Comparison of ENCODE assay signal across 20 cellular contexts in the genomic region with DNA sequence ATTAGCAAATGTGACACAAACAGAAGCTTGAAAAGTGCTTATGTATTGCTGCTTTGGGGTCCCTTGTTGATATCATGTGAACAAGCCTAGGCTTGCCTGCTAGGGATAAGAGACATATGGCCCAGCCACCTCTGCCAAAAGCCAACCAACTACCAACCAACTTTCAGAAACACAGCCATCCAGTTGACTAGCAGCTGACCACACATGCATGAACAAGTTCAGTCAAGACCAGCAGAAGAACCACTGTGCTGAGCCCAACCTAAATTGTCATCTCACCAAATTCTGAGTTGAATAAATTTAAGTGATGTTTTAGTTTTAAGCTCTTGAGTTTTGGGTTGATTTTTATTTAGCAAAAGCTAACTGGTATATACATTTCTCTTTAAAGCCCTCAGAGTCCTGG. TPM values are rescaled to one million over a fixed set of nuclear protein-coding genes. Genes with fewer than 3 reads are reported as not detected.
DNase-seq lines count a peak whose midpoint lies in the region; ATAC-seq and TF ChIP-seq lines count a peak whose summit lies in the region.
"Had no signal": no experiment of that assay in that cellular context is flagged by ENCODE, and none has a peak within 500 bp of the region (broad histone marks: within the 10 kb centered on the region; RNA-seq: fewer than 3 reads in every experiment).

No MANE protein-coding gene starts in this region.

- no peak overlapping the region for H3K9ac ChIP-seq in endodermal cell (ENCODE audit: extremely low read depth, low read length, poor library complexity, severe bottlenecking)
- H3K9ac ChIP-seq: BLaER1 had no signal

- H3K27ac Mint-ChIP-seq in endodermal cell = no peak overlapping the region
- H3K27ac Mint-ChIP-seq: CD4-positive, alpha-beta memory T cell; HFFc6; IgD-negative memory B cell had no signal

- no peaks in the 10 kb centered on the region for H3K4me1 ChIP-seq in endodermal cell (ENCODE audit: control insufficient read depth, insufficient read depth, low read length)
- H3K4me1 ChIP-seq: BLaER1 had no signal

- TF ChIP-seq CTCF in endodermal cell (conservative IDR thresholded peaks at IDR 0.05) = no peak

- no peaks in the 10 kb centered on the region for H3K36me3 ChIP-seq in endodermal cell (ENCODE audit: control insufficient read depth, insufficient read depth, low read length)
- H3K36me3 ChIP-seq: BLaER1 had no signal

- peak; percentile 6 for DNase-seq in NCI-H1694 treated with DMSO at 0.1 percent for 48 hours (lab: John Stamatoyannopoulos, UW)
- DNase-seq in NCI-H1694 (lab: John Stamatoyannopoulos, UW) = no peak
- DNase-seq in NCI-H1105 (lab: John Stamatoyannopoulos, UW) = peak; percentile 6
- DNase-seq in NCI-H69 (lab: John Stamatoyannopoulos, UW) = peak; percentile 10
- no peak for DNase-seq in endodermal cell
- no peak for DNase-seq in KG1 (lab: John Stamatoyannopoulos, UW)
- DNase-seq: 8988T; CD4-positive, alpha-beta memory T cell; DMS53; DND-41; EL; HCEC 1CT; HFFc6 had no signal

- H3K27ac ChIP-seq in endodermal cell (ENCODE audit: low read depth, low read length) = no peak overlapping the region
- H3K27ac ChIP-seq: BLaER1 had no signal

- H3K4me1 Mint-ChIP-seq in endodermal cell = peaks cover 4% of the 10 kb centered on the region
- H3K4me1 Mint-ChIP-seq: CD4-positive, alpha-beta memory T cell had no signal

- no peaks in the 10 kb centered on the region for H3K36me3 Mint-ChIP-seq in endodermal cell (ENCODE audit: low read depth)
- H3K36me3 Mint-ChIP-seq: CD14-positive monocyte had no signal

- no peak for ATAC-seq in HG02759 (IDR thresholded peaks at IDR 0.05; ENCODE audit: unreplicated experiment)

- H3K4me3 ChIP-seq in endodermal cell (ENCODE audit: low read length) = no peak overlapping the region
- H3K4me3 ChIP-seq: BLaER1 had no signal

- H3K9me3 ChIP-seq in endodermal cell (ENCODE audit: control insufficient read depth, low read length) = no peaks in the 10 kb centered on the region

- peaks cover 8% of the 10 kb centered on the region for H3K9me3 Mint-ChIP-seq in endodermal cell

- H3K27me3 Mint-ChIP-seq in endodermal cell (ENCODE audit: insufficient read depth) = peaks cover 51% of the 10 kb centered on the region

- no peak overlapping the region for H3K4me3 Mint-ChIP-seq in endodermal cell
- H3K4me3 Mint-ChIP-seq: CD14-positive monocyte, HFFc6, IgD-negative memory B cell had no signal

- no peaks in the 10 kb centered on the region for H3K27me3 ChIP-seq in endodermal cell (ENCODE audit: control insufficient read depth, insufficient read depth, low read length, poor library complexity, severe bottlenecking)
- H3K27me3 ChIP-seq: BLaER1 had no signal

RNA-seq across cellular contexts. Expression of a gene that starts 3.5 kb away (rescaled TPM):
- 1 to 10 TPM; 1.3 to 1.4 TPM for total RNA-seq in endodermal cell
- 0.39 TPM for polyA plus RNA-seq in endodermal cell (2013, experiment 1 of 2)
- polyA plus RNA-seq in endodermal cell (2013, experiment 2 of 2) = 0.37 TPM
- total RNA-seq: A673; CD4-positive, alpha-beta memory T cell; HFFc6 had no signal
- polyA plus RNA-seq: CD14-positive monocyte; CD4-positive, alpha-beta memory T cell; IgD-negative memory B cell had no signal

RNA-seq across cellular contexts. Expression of a gene that starts 30.8 kb away (rescaled TPM):
- 100 to 1,000 TPM in 1 of 2 donors, 10 to 100 TPM in 1; 76.7 to 118 TPM for total RNA-seq in endodermal cell
- 138 TPM for polyA plus RNA-seq in endodermal cell (2013, experiment 1 of 2)
- 132 TPM for polyA plus RNA-seq in endodermal cell (2013, experiment 2 of 2)
- polyA plus RNA-seq: CD14-positive monocyte had no signal

RNA-seq across cellular contexts. Expression of a gene that starts 45.3 kb away (rescaled TPM):
- 1 to 10 TPM in 1 of 2 donors, under 1 TPM in 1; 0.46 to 1.2 TPM for total RNA-seq in endodermal cell
- 0.11 TPM for polyA plus RNA-seq in endodermal cell (2013, experiment 1 of 2)
- polyA plus RNA-seq in endodermal cell (2013, experiment 2 of 2) = 0.12 TPM
- total RNA-seq: CD4-positive, alpha-beta memory T cell; G401; HFFc6 had no signal
- polyA plus RNA-seq: AG04450; CD14-positive monocyte; CD4-positive, alpha-beta memory T cell; IgD-negative memory B cell had no signal

Comparison
In these comparisons a context has a peak if more than half of its experiments do, and no peak if none do; other contexts are left out.
1. DNase-seq: peak in NCI-H1694 treated with DMSO at 0.1 percent for 48 hours (single experiment), NCI-H1105 (single experiment) and NCI-H69 (single experiment); none in NCI-H1694 (single experiment), endodermal cell (single experiment) and KG1 (single experiment).